7 cellular contexts compared by ENCODE assay signal in the genomic region with DNA sequence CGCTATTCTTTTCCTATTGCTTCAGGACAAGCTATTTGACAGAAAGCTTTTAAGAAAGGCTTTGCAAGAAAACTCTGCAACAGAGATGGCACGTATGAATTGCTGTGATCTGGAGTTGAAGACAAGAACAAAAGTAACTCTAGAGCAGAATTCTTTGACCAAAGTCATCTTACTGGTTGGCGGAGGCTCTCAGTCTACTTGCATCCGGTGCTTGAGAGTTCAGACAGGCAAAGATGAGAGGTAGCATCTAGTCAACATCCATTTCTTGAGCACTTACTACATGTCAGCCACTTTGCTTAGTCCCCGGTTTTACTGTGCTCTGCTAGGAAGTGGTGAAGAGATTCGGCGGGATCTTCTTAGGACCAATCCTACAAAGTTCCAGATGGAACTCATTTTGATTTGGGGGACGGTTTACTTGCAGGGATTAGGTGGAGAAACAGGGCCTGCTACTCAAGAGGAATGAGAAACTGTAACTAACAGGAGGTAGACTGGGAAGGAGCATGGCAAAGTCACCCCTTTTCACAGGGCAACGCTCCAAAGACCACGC. TPM values are rescaled to one million over a fixed set of nuclear protein-coding genes. Genes with fewer than 3 reads are reported as not detected.
A peak's percentile ranks its signal among the peaks of the same experiment; 100 is the strongest.
DNase-seq lines count a peak whose midpoint lies in the region; ATAC-seq and TF ChIP-seq lines count a peak whose summit lies in the region.

No MANE protein-coding gene starts in this region.

- peak overlapping the region; percentile 95 for H3K27ac ChIP-seq in PC-9
- peak overlapping the region; percentile 95 for H3K27ac ChIP-seq in duodenal mucosa (ENCODE audit: low read depth, low read length)

- H3K27ac Mint-ChIP-seq in naive thymus-derived CD8-positive, alpha-beta T cell = peak overlapping the region; percentile 92 to 100 (median 100)

- H3K79me2 ChIP-seq in PC-9 (ENCODE audit: low read depth) = peaks cover 47% of the 10 kb centered on the region

- H3K27me3 ChIP-seq in PC-9 (ENCODE audit: insufficient read depth, low read depth) (no peaks in the 10 kb centered on the region), duodenal mucosa (ENCODE audit: control insufficient read depth in 1 of 2, insufficient read depth in 2 of 2, low read length in 2 of 2) (no peaks in the 10 kb centered on the region)

- ATAC-seq in naive thymus-derived CD8-positive, alpha-beta T cell = no peak
- ATAC-seq in GM18498 (IDR thresholded peaks at IDR 0.05; ENCODE audit: unreplicated experiment) = no peak

- H3K4me1 ChIP-seq in PC-9 (replicated peaks; ENCODE audit: insufficient read depth) (peaks cover 26% of the 10 kb centered on the region), duodenal mucosa (ENCODE audit: control insufficient read depth in 1 of 2, insufficient read depth in 2 of 2, low read length in 2 of 2) (peaks cover 5 to 15% of the 10 kb centered on the region in 2 donors)

- CTCF ChIA-PET in PC-9 (lab: Charles Lee) = no interaction called here

- peak; percentile 10 for DNase-seq in H4 (ENCODE audit: low spot score)
- DNase-seq in PC-9 = no peak
- peak in 1 of 10 donors; percentile 13 for DNase-seq in naive thymus-derived CD8-positive, alpha-beta T cell
- DNase-seq in effector CD8-positive, alpha-beta T cell (lab: John Stamatoyannopoulos, UW) = no peak
- DNase-seq in T-helper 9 cell = no peak

- peaks cover 0 to 23% (median 2%) of the 10 kb centered on the region in 9 donors for H3K9me3 Mint-ChIP-seq in naive thymus-derived CD8-positive, alpha-beta T cell

- no peaks in the 10 kb centered on the region for H3K9me2 ChIP-seq in PC-9 (ENCODE audit: insufficient read depth)

- peaks cover 12 to 30% (median 21%) of the 10 kb centered on the region in 3 donors for H3K36me3 Mint-ChIP-seq in naive thymus-derived CD8-positive, alpha-beta T cell

- TF ChIP-seq CTCF in PC-9 (conservative IDR thresholded peaks at IDR 0.05) = no peak

- H3F3A ChIP-seq in PC-9 (ENCODE audit: insufficient read depth, low read depth) = peaks cover 18% of the 10 kb centered on the region

- H3K9ac ChIP-seq in duodenal mucosa (ENCODE audit: low read depth in 1 of 2, low read length in 2 of 2) = peak overlapping the region; percentile 90

- H3K4me3 ChIP-seq in PC-9 (peak overlapping the region; percentile 66), duodenal mucosa (ENCODE audit: low read depth in 1 of 2, low read length in 2 of 2) (peak overlapping the region; percentile 92 to 97)

- POLR2A ChIA-PET in PC-9 (lab: Charles Lee; ENCODE audit: unreplicated experiment) = interaction anchor here (0.6 kb wide), 3 partner anchors 194 to 269 kb away, joined by 3 to 11 read pairs (median 4); no protein-coding TSS in a partner anchor
- POLR2A ChIA-PET in naive thymus-derived CD8-positive, alpha-beta T cell (lab: Charles Lee) = interaction anchor here (2.7 kb wide), 1 partner anchor 410 kb away, joined by 13 read pairs; a partner anchor contains a TSS

- H3K9me3 ChIP-seq in PC-9 (ENCODE audit: insufficient read depth, low read depth) = no peaks in the 10 kb centered on the region
- no peaks in the 10 kb centered on the region for H3K9me3 ChIP-seq in duodenal mucosa (ENCODE audit: control insufficient read depth in 1 of 2, low read length in 2 of 2)

- H4K20me1 ChIP-seq in PC-9 (ENCODE audit: insufficient read depth) = no peaks in the 10 kb centered on the region

- H3K4me3 Mint-ChIP-seq in naive thymus-derived CD8-positive, alpha-beta T cell = peak overlapping the region; percentile 95 to 99 (median 96)

- H3K4me1 Mint-ChIP-seq in naive thymus-derived CD8-positive, alpha-beta T cell = peaks cover 28 to 61% (median 57%) of the 10 kb centered on the region in 4 donors

- intact Hi-C loops in PC-9 (cut with micrococcal nuclease; ENCODE audit: unreplicated experiment) = loop anchor here (5.0 kb wide), 1 partner anchor 223 kb away; no protein-coding TSS in a partner anchor

- H3K36me3 ChIP-seq in PC-9 (ENCODE audit: low read depth) (no peaks in the 10 kb centered on the region), duodenal mucosa (ENCODE audit: control insufficient read depth in 1 of 2, insufficient read depth in 2 of 2, low read length in 2 of 2) (no peaks in the 10 kb centered on the region)

- BruUV-seq in PC-9 (replicated peaks; lab: Mats Ljungman, UMichigan) = TSS peak; percentile 73

- no peaks in the 10 kb centered on the region for H3K27me3 Mint-ChIP-seq in naive thymus-derived CD8-positive, alpha-beta T cell

- peak overlapping the region; percentile 98 for H2AFZ ChIP-seq in PC-9

- peak overlapping the region; percentile 85 for H3K4me2 ChIP-seq in PC-9

RNA-seq across cellular contexts. Expression of a gene that starts 0.4 kb away (rescaled TPM):
- total RNA-seq in H4 (2014; rRNA removed; shearing (Covaris generic)) = 11.9 and 13.7 TPM in 2 replicates
- 30.7 and 38.9 TPM in 2 replicates for total RNA-seq in PC-9 (2021)
- 10 to 100 TPM; 80.0 to 84.6 TPM for total RNA-seq in naive thymus-derived CD8-positive, alpha-beta T cell
- 10 to 100 TPM; 57.7 to 73.5 (median 70.1) TPM for polyA plus RNA-seq in naive thymus-derived CD8-positive, alpha-beta T cell
